Comparison of ENCODE assay signal across 1 cellular context in the genomic region with DNA sequence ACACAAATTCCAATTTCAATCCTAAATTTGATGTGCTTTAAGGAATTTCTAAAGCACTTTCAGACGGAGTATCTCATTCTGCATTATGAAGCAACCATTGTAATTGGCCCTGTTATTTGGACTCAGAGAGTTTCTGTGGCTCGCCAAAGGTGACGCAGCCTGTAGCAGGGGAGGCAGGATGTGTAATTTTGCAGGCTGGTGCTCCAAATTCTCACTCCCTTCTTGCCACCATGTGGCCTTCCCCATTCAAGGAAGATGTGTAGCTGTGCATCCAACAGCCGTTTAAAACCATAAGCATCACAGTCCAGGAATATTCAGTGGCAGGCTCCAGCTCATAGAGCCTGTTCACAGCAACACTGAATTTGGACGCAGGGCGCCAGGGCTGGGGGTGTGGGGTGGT.
TF ChIP-seq lines count a peak whose summit lies in the region.

No MANE protein-coding gene starts in this region.

TF ChIP-seq in GM23338, 12 proteins besides CTCF, POLR2A, EP300 and RAD21 (continued from another document):
- TF ChIP-seq, protein P1, sequence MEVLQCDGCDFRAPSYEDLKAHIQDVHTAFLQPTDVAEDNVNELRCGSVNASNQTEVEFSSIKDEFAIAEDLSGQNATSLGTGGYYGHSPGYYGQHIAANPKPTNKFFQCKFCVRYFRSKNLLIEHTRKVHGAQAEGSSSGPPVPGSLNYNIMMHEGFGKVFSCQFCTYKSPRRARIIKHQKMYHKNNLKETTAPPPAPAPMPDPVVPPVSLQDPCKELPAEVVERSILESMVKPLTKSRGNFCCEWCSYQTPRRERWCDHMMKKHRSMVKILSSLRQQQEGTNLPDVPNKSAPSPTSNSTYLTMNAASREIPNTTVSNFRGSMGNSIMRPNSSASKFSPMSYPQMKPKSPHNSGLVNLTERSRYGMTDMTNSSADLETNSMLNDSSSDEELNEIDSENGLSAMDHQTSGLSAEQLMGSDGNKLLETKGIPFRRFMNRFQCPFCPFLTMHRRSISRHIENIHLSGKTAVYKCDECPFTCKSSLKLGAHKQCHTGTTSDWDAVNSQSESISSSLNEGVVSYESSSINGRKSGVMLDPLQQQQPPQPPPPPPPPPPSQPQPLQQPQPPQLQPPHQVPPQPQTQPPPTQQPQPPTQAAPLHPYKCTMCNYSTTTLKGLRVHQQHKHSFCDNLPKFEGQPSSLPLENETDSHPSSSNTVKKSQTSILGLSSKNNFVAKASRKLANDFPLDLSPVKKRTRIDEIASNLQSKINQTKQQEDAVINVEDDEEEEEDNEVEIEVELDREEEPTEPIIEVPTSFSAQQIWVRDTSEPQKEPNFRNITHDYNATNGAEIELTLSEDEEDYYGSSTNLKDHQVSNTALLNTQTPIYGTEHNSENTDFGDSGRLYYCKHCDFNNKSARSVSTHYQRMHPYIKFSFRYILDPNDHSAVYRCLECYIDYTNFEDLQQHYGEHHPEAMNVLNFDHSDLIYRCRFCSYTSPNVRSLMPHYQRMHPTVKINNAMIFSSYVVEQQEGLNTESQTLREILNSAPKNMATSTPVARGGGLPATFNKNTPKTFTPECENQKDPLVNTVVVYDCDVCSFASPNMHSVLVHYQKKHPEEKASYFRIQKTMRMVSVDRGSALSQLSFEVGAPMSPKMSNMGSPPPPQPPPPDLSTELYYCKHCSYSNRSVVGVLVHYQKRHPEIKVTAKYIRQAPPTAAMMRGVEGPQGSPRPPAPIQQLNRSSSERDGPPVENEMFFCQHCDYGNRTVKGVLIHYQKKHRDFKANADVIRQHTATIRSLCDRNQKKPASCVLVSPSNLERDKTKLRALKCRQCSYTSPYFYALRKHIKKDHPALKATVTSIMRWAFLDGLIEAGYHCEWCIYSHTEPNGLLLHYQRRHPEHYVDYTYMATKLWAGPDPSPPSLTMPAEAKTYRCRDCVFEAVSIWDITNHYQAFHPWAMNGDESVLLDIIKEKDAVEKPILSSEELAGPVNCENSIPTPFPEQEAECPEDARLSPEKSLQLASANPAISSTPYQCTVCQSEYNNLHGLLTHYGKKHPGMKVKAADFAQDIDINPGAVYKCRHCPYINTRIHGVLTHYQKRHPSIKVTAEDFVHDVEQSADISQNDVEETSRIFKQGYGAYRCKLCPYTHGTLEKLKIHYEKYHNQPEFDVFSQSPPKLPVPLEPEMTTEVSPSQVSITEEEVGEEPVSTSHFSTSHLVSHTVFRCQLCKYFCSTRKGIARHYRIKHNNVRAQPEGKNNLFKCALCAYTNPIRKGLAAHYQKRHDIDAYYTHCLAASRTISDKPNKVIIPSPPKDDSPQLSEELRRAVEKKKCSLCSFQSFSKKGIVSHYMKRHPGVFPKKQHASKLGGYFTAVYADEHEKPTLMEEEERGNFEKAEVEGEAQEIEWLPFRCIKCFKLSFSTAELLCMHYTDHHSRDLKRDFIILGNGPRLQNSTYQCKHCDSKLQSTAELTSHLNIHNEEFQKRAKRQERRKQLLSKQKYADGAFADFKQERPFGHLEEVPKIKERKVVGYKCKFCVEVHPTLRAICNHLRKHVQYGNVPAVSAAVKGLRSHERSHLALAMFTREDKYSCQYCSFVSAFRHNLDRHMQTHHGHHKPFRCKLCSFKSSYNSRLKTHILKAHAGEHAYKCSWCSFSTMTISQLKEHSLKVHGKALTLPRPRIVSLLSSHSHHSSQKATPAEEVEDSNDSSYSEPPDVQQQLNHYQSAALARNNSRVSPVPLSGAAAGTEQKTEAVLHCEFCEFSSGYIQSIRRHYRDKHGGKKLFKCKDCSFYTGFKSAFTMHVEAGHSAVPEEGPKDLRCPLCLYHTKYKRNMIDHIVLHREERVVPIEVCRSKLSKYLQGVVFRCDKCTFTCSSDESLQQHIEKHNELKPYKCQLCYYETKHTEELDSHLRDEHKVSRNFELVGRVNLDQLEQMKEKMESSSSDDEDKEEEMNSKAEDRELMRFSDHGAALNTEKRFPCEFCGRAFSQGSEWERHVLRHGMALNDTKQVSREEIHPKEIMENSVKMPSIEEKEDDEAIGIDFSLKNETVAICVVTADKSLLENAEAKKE (CRISPR knock-in tag; IDR thresholded peaks at IDR 0.05): no peak
- TF ChIP-seq ZNF114 (CRISPR knock-in tag; IDR thresholded peaks at IDR 0.05): no peak
